Comparison of ENCODE assay signal across 1 cellular context in the genomic region with DNA sequence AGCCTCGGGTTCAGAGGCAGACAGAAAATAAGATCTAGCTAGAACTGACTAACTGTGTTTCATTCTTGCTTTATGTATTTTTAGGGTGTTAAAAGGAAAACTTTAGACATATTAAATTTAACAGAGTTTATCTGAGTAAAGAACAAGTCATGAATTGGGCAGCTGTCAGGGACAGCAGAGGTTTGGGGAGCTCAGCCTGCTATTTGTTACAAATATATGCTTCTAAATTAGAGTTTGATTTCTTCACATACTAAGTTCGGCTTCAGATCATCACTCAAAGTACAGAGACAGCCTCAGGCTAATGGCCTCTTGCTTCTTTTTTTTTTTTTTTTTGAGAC.
TF ChIP-seq lines count a peak whose summit lies in the region.

No MANE protein-coding gene starts in this region.

TF ChIP-seq in IMR-90, 13 proteins besides CTCF, POLR2A, EP300 and RAD21:
- TF ChIP-seq MAFK (IDR thresholded peaks at IDR 0.05; ENCODE audit: low read depth, low read length) (no peak), MAZ (IDR thresholded peaks at IDR 0.05; ENCODE audit: borderline replicate concordance, low read depth, low read length) (no peak), RCOR1 (IDR thresholded peaks at IDR 0.05; ENCODE audit: insufficient replicate concordance, low read length) (no peak), BHLHE40 (IDR thresholded peaks at IDR 0.05; ENCODE audit: low read depth, low read length) (no peak), FOS (IDR thresholded peaks at IDR 0.05; ENCODE audit: low read depth, low read length) (no peak), SMC3 (IDR thresholded peaks at IDR 0.05; ENCODE audit: low read depth, low read length) (no peak), MXI1 (IDR thresholded peaks at IDR 0.05; ENCODE audit: borderline replicate concordance, low read depth, low read length) (no peak), CEBPB (IDR thresholded peaks at IDR 0.05; ENCODE audit: low read depth, low read length) (no peak), NFE2L2 (IDR thresholded peaks at IDR 0.05; ENCODE audit: low read depth, low read length) (no peak)
- TF ChIP-seq, protein P1, sequence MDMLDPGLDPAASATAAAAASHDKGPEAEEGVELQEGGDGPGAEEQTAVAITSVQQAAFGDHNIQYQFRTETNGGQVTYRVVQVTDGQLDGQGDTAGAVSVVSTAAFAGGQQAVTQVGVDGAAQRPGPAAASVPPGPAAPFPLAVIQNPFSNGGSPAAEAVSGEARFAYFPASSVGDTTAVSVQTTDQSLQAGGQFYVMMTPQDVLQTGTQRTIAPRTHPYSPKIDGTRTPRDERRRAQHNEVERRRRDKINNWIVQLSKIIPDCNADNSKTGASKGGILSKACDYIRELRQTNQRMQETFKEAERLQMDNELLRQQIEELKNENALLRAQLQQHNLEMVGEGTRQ (IDR thresholded peaks at IDR 0.05; ENCODE audit: low read depth, low read length): no peak
- TF ChIP-seq, protein P2, sequence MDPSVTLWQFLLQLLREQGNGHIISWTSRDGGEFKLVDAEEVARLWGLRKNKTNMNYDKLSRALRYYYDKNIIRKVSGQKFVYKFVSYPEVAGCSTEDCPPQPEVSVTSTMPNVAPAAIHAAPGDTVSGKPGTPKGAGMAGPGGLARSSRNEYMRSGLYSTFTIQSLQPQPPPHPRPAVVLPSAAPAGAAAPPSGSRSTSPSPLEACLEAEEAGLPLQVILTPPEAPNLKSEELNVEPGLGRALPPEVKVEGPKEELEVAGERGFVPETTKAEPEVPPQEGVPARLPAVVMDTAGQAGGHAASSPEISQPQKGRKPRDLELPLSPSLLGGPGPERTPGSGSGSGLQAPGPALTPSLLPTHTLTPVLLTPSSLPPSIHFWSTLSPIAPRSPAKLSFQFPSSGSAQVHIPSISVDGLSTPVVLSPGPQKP (IDR thresholded peaks at IDR 0.05; ENCODE audit: borderline replicate concordance, low read depth, low read length): no peak
